Comparison of ENCODE assay signal across 2 cellular contexts in the genomic region with DNA sequence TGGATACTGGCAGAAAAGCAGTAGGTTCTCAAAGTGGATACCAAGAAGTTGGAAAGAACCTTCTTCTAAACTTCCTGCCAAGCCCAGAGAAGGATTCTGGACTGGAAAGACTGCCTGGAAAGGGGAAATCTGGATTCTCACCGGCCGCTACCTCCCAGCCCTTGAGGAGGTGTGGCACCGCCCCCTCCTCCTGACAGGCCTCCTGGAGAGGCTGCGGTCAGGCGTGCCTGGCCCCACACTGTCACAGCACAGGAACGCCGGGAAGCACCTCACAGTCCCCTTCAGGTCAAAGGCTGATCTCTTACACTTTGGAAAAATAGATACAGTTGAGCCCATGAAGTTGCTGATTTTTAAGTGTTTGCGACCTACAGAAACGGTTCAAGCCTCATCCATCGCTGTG.
TF ChIP-seq lines count a peak whose summit lies in the region.

No MANE protein-coding gene starts in this region.

TF ChIP-seq in WTC11, 78 proteins besides CTCF, POLR2A, EP300 and RAD21 (continued from another document):
- TF ChIP-seq, protein P1, sequence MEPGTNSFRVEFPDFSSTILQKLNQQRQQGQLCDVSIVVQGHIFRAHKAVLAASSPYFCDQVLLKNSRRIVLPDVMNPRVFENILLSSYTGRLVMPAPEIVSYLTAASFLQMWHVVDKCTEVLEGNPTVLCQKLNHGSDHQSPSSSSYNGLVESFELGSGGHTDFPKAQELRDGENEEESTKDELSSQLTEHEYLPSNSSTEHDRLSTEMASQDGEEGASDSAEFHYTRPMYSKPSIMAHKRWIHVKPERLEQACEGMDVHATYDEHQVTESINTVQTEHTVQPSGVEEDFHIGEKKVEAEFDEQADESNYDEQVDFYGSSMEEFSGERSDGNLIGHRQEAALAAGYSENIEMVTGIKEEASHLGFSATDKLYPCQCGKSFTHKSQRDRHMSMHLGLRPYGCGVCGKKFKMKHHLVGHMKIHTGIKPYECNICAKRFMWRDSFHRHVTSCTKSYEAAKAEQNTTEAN (CRISPR knock-in tag; IDR thresholded peaks at IDR 0.05), result no peak
- TF ChIP-seq ZNF317 (CRISPR knock-in tag; IDR thresholded peaks at IDR 0.05; ENCODE audit: borderline replicate concordance, low read depth) (no peak), ELF4 (CRISPR knock-in tag; IDR thresholded peaks at IDR 0.05; ENCODE audit: low read depth) (no peak), JUN (CRISPR knock-in tag; IDR thresholded peaks at IDR 0.05) (no peak), RORB (CRISPR knock-in tag; IDR thresholded peaks at IDR 0.05) (no peak)
- TF ChIP-seq, protein P2, sequence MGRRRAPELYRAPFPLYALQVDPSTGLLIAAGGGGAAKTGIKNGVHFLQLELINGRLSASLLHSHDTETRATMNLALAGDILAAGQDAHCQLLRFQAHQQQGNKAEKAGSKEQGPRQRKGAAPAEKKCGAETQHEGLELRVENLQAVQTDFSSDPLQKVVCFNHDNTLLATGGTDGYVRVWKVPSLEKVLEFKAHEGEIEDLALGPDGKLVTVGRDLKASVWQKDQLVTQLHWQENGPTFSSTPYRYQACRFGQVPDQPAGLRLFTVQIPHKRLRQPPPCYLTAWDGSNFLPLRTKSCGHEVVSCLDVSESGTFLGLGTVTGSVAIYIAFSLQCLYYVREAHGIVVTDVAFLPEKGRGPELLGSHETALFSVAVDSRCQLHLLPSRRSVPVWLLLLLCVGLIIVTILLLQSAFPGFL (CRISPR knock-in tag; IDR thresholded peaks at IDR 0.05; ENCODE audit: borderline replicate concordance), result no peak
- TF ChIP-seq, protein P3, sequence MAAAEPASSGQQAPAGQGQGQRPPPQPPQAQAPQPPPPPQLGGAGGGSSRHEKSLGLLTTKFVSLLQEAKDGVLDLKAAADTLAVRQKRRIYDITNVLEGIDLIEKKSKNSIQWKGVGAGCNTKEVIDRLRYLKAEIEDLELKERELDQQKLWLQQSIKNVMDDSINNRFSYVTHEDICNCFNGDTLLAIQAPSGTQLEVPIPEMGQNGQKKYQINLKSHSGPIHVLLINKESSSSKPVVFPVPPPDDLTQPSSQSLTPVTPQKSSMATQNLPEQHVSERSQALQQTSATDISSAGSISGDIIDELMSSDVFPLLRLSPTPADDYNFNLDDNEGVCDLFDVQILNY (CRISPR knock-in tag; IDR thresholded peaks at IDR 0.05), result no peak
- TF ChIP-seq, protein P4, sequence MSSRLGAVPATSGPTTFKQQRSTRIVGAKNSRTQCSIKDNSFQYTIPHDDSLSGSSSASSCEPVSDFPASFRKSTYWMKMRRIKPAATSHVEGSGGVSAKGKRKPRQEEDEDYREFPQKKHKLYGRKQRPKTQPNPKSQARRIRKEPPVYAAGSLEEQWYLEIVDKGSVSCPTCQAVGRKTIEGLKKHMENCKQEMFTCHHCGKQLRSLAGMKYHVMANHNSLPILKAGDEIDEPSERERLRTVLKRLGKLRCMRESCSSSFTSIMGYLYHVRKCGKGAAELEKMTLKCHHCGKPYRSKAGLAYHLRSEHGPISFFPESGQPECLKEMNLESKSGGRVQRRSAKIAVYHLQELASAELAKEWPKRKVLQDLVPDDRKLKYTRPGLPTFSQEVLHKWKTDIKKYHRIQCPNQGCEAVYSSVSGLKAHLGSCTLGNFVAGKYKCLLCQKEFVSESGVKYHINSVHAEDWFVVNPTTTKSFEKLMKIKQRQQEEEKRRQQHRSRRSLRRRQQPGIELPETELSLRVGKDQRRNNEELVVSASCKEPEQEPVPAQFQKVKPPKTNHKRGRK (CRISPR knock-in tag; IDR thresholded peaks at IDR 0.05; ENCODE audit: borderline replicate concordance), result no peak

TF ChIP-seq in SK-N-SH, 30 proteins besides CTCF, POLR2A, EP300 and RAD21 (continued from another document):
- TF ChIP-seq, protein P5, sequence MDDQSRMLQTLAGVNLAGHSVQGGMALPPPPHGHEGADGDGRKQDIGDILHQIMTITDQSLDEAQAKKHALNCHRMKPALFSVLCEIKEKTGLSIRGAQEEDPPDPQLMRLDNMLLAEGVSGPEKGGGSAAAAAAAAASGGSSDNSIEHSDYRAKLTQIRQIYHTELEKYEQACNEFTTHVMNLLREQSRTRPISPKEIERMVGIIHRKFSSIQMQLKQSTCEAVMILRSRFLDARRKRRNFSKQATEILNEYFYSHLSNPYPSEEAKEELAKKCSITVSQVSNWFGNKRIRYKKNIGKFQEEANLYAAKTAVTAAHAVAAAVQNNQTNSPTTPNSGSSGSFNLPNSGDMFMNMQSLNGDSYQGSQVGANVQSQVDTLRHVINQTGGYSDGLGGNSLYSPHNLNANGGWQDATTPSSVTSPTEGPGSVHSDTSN (IDR thresholded peaks at IDR 0.05), result no peak
- no peak for TF ChIP-seq TAF1 (IDR thresholded peaks at IDR 0.05; ENCODE audit: borderline replicate concordance, low read depth, low read length)
- no peak for TF ChIP-seq EZH2phosphoT487 (IDR thresholded peaks at IDR 0.05; ENCODE audit: borderline replicate concordance, low read depth)
- TF ChIP-seq RFX5 (IDR thresholded peaks at IDR 0.05; ENCODE audit: low read length), result no peak
